In the genomic region with DNA sequence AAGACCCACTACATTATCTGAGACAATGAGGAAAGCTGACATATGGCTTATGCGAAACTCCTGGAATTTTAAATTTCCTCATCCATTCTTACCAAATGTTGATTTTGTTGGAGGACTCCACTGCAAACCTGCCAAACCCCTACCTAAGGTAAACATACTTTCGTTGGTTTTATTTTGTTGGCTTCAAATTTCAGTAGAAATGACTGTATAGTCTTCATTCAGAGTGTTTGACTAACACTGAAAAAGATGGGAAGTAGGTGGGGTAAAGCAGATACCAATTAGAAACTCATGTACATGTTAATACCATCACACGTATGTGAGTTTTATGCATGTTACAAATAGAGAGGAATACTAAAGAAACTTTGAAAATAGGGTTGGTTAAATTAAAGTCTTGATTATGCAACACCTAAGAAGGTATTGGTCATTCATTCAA, we compare ENCODE assay signal across 14 cellular contexts. TPM values are rescaled to one million over a fixed set of nuclear protein-coding genes. Genes with fewer than 3 reads are reported as not detected.
A peak's percentile ranks its signal among the peaks of the same experiment; 100 is the strongest.
DNase-seq lines count a peak whose midpoint lies in the region; ATAC-seq and TF ChIP-seq lines count a peak whose summit lies in the region.
"Not testable (repeated sequence)": the region's sequence is repeated elsewhere in the genome, so short reads cannot be mapped to it uniquely, and the experiment has no call there.
"Had no signal": no experiment of that assay in that cellular context is flagged by ENCODE, and none has a peak within 500 bp of the region (broad histone marks: within the 10 kb centered on the region; RNA-seq: fewer than 3 reads in every experiment).

No MANE protein-coding gene starts in this region.

- H3K4me2 ChIP-seq in PC-3 (ENCODE audit: low read length) = 0 out of 2 replicates have a peak overlapping the region, but pooled peaks have one; percentile 6

- peak overlapping the region; percentile 24 for H3K27ac Mint-ChIP-seq in glutamatergic neuron (ENCODE audit: unreplicated experiment)

- H3K4me3 Mint-ChIP-seq in glutamatergic neuron (ENCODE audit: unreplicated experiment) = not testable (repeated sequence)

- not testable (repeated sequence) for TF ChIP-seq POLR2A in right lobe of liver (IDR thresholded peaks at IDR 0.05)

- not testable (repeated sequence) for BruUV-seq in PC-3 (replicated peaks; lab: Mats Ljungman, UMichigan)

- not testable (repeated sequence) for H3K36me3 Mint-ChIP-seq in glutamatergic neuron (ENCODE audit: unreplicated experiment)

- H4K20me1 ChIP-seq in PC-3 (ENCODE audit: low read length) = not testable (repeated sequence)

- H3K79me2 ChIP-seq in PC-3 (ENCODE audit: low read length) = not testable (repeated sequence)

- peak; percentile 51; the same call in 1 of the 2 replicates for ATAC-seq in PC-3
- ATAC-seq in right lobe of liver = peak in 1 of 4 donors; percentile 36

- not testable (repeated sequence) for H3K27me3 ChIP-seq in PC-3 (ENCODE audit: low read length); right lobe of liver

- H3K9me2 ChIP-seq in PC-3 (replicated peaks; ENCODE audit: low read length) = not testable (repeated sequence)

- not testable (repeated sequence) for H3K27me3 Mint-ChIP-seq in glutamatergic neuron (ENCODE audit: unreplicated experiment)

- not testable (repeated sequence) for H3K4me3 ChIP-seq in PC-3 (ENCODE audit: low read length)
- peak overlapping the region in 2 of 3 donors; percentile 42 to 54 for H3K4me3 ChIP-seq in right lobe of liver

- not testable (repeated sequence) for H3K9me3 Mint-ChIP-seq in glutamatergic neuron (ENCODE audit: unreplicated experiment)

- POLR2A ChIA-PET in PC-3 (lab: Charles Lee; ENCODE audit: unreplicated experiment) = not testable (repeated sequence)

- CTCF ChIA-PET in PC-3 (lab: Charles Lee) = not testable (repeated sequence)

- not testable (repeated sequence) for TF ChIP-seq CTCF in 22Rv1 (IDR thresholded peaks at IDR 0.05); PC-3 (conservative IDR thresholded peaks at IDR 0.05; ENCODE audit: low read depth, low read length); glutamatergic neuron (IDR thresholded peaks at IDR 0.05; ENCODE audit: partially characterized antibody, unreplicated experiment); right lobe of liver (IDR thresholded peaks at IDR 0.05)

- not testable (repeated sequence) for H3K9me3 ChIP-seq in PC-3 (ENCODE audit: low read length); right lobe of liver

- peak; percentile 7 for DNase-seq in DMS153 (lab: John Stamatoyannopoulos, UW)
- peak; percentile 16 for DNase-seq in DMS53 treated with DMSO at 0.1 percent for 48 hours (lab: John Stamatoyannopoulos, UW; ENCODE audit: unreplicated experiment)
- DNase-seq in NCI-H2029 (lab: John Stamatoyannopoulos, UW) = peak; percentile 18
- DNase-seq in NCI-H748 (lab: John Stamatoyannopoulos, UW; ENCODE audit: unreplicated experiment) = peak; percentile 66
- DNase-seq in PC-3 = peak; percentile 67
- not testable (repeated sequence) for DNase-seq in glutamatergic neuron, right lobe of liver

- WGBS in right lobe of liver (ENCODE audit: insufficient coverage, low coverage, low lambda C conversion rate, missing lambda C conversion rate) = 21% methylated on average over 3 of the region's 3 CpGs

- H3F3A ChIP-seq in PC-3 (ENCODE audit: low read length, unreplicated experiment) = not testable (repeated sequence)

- intact Hi-C loops in PC-3 (cut with micrococcal nuclease) = loop anchor here (1.0 kb wide), 1 partner anchor 70 kb away; no protein-coding TSS in a partner anchor
- intact Hi-C loops in right lobe of liver (cut with DNase I) = not testable (repeated sequence)

- H3K36me3 ChIP-seq in PC-3 (ENCODE audit: low read depth, low read length); right lobe of liver: not testable (repeated sequence)

- H3K4me1 Mint-ChIP-seq in glutamatergic neuron (ENCODE audit: low read depth, unreplicated experiment) = not testable (repeated sequence)

- not testable (repeated sequence) for H3K4me1 ChIP-seq in PC-3 (ENCODE audit: insufficient read depth, low read length); right lobe of liver

- H3K27ac ChIP-seq in 22Rv1 (peak overlapping the region; percentile 47), right lobe of liver (peak overlapping the region in 2 of 3 donors; percentile 54 to 76)
- H3K27ac ChIP-seq in PC-3 (ENCODE audit: low read length) = not testable (repeated sequence)

- not testable (repeated sequence) for H2AFZ ChIP-seq in PC-3 (ENCODE audit: low read length)

- H3K9ac ChIP-seq in PC-3 (ENCODE audit: low read length) = not testable (repeated sequence)

RNA-seq across cellular contexts. Expression of a gene that starts 2.3 kb away (rescaled TPM):
- total RNA-seq in PC-3 (2014; rRNA removed) (not detected in 2 replicates), glutamatergic neuron (ENCODE audit: unreplicated experiment) (not detected), right lobe of liver (100 to 1,000 TPM in 4 of 6 experiments, 10 to 100 TPM in 2; 23.0 to 588 (median 201) TPM)
- total RNA-seq: CD4-positive, alpha-beta T cell; CD8-positive, alpha-beta memory T cell; GM12878; GM23248; H4; H9 had no signal

Comparison
In these comparisons a context has a peak if more than half of its experiments do, and no peak if none do; other contexts are left out.
1. RNA of a gene that starts 2.3 kb away (total RNA-seq): 23.0 to 588 TPM in right lobe of liver; not detected in PC-3 and not detected in glutamatergic neuron (single experiment); every median in the first group is over 10 times any median in the second.